Comparison of ENCODE assay signal across 10 cellular contexts in the genomic region with DNA sequence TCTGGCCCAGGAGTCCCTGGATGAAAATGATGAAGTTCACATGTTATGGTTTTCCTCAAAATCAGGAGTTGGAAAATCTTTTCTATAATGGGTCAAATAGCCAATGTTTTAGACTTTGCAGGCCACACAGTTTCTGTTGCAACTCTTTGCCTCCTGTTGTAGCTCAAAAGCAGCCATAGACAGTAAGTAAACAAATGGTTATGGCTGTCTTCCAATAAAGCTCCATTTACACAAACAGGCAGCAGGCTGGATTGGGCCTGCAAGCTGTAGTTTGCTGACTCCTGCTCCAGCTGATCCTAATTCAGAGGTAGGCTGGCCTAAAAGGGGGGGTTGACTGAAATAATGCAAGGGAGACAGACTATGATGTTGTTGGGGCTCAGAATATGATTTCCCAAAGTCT. TPM values are rescaled to one million over a fixed set of nuclear protein-coding genes. Genes with fewer than 3 reads are reported as not detected.
DNase-seq lines count a peak whose midpoint lies in the region; ATAC-seq and TF ChIP-seq lines count a peak whose summit lies in the region.
"Had no signal": no experiment of that assay in that cellular context is flagged by ENCODE, and none has a peak within 500 bp of the region (broad histone marks: within the 10 kb centered on the region; RNA-seq: fewer than 3 reads in every experiment).

No MANE protein-coding gene starts in this region.

- H3K9me3 Mint-ChIP-seq in glutamatergic neuron (ENCODE audit: unreplicated experiment): peaks cover 10% of the 10 kb centered on the region

- no peak overlapping the region for H3K4ac ChIP-seq in mesendoderm (ENCODE audit: low read depth, low read length)

- H3K79me2 ChIP-seq in mesendoderm (ENCODE audit: control insufficient read depth, insufficient read depth, low read length): no peaks in the 10 kb centered on the region

- H3K56ac ChIP-seq in mesendoderm (ENCODE audit: low read length): no peak overlapping the region

- no peaks in the 10 kb centered on the region for H3K79me1 ChIP-seq in mesendoderm (ENCODE audit: low read length)

- no peak overlapping the region for H4K5ac ChIP-seq in mesendoderm (ENCODE audit: low read length)

- peak; percentile 2 for DNase-seq in NCI-H510A treated with DMSO at 0.1 percent for 48 hours (lab: John Stamatoyannopoulos, UW)
- no peak for DNase-seq in NCI-H510A (lab: John Stamatoyannopoulos, UW)
- DNase-seq in amniotic epithelial cell (ENCODE audit: low read depth): peak; percentile 91
- DNase-seq in left lung: no peak
- DNase-seq in uterus: peak in 1 of 2 donors; percentile 42
- no peak for DNase-seq in glutamatergic neuron
- no peak for DNase-seq in putamen (ENCODE audit: low spot score)
- DNase-seq in mesendoderm: no peak
- DNase-seq: ACHN had no signal

- H3K4me3 ChIP-seq in left lung: no peak overlapping the region
- H3K4me3 ChIP-seq in uterus: no peak overlapping the region
- H3K4me3 ChIP-seq in mesendoderm (ENCODE audit: low read length): no peak overlapping the region

- H3K4me2 ChIP-seq in mesendoderm (ENCODE audit: low read length): no peak overlapping the region

- H4K8ac ChIP-seq in mesendoderm (ENCODE audit: low read depth, low read length): no peak overlapping the region

- H3K4me1 ChIP-seq in left lung (peaks cover 6 to 13% of the 10 kb centered on the region in 2 donors), uterus (peaks cover 0 to 23% of the 10 kb centered on the region in 2 donors), mesendoderm (ENCODE audit: control insufficient read depth, low read depth, low read length) (peaks cover 13% of the 10 kb centered on the region)

- H3K36me3 ChIP-seq in left lung: no peaks in the 10 kb centered on the region
- no peaks in the 10 kb centered on the region for H3K36me3 ChIP-seq in uterus
- H3K36me3 ChIP-seq in mesendoderm (ENCODE audit: control insufficient read depth, insufficient read depth, low read length): no peaks in the 10 kb centered on the region

- H3K23ac ChIP-seq in mesendoderm (ENCODE audit: low read length): no peak overlapping the region

- no peak overlapping the region for H2BK5ac ChIP-seq in mesendoderm (ENCODE audit: low read length)

- peaks cover 70% of the 10 kb centered on the region for H3K4me1 Mint-ChIP-seq in glutamatergic neuron (ENCODE audit: low read depth, unreplicated experiment)

- intact Hi-C loops in left lung (cut with DNase I): no loop called here
- intact Hi-C loops in uterus (cut with DNase I; ENCODE audit: low total_unique reads): no loop called here

- H3K4me3 Mint-ChIP-seq in glutamatergic neuron (ENCODE audit: unreplicated experiment): no peak overlapping the region

- H3K27ac ChIP-seq in left lung (peak overlapping the region in 1 of 2 donors; percentile 46), uterus (peak overlapping the region; percentile 61 to 83), mesendoderm (ENCODE audit: low read depth, low read length) (no peak overlapping the region)

- no peak overlapping the region for H2AK5ac ChIP-seq in mesendoderm (ENCODE audit: low read length)

- no peak overlapping the region for H2BK120ac ChIP-seq in mesendoderm (ENCODE audit: low read depth, low read length)

- no peak for TF ChIP-seq CTCF in left lung (IDR thresholded peaks at IDR 0.05)
- no peak for TF ChIP-seq CTCF in uterus (IDR thresholded peaks at IDR 0.05)
- no peak for TF ChIP-seq CTCF in glutamatergic neuron (IDR thresholded peaks at IDR 0.05; ENCODE audit: partially characterized antibody, unreplicated experiment)

- H3K27me3 ChIP-seq in left lung (no peaks in the 10 kb centered on the region), uterus (no peaks in the 10 kb centered on the region), mesendoderm (ENCODE audit: insufficient read depth, low read length, poor library complexity) (no peaks in the 10 kb centered on the region)

- H2BK15ac ChIP-seq in mesendoderm (replicated peaks; ENCODE audit: low read depth): no peak overlapping the region

- H3K18ac ChIP-seq in mesendoderm (ENCODE audit: low read length): no peak overlapping the region

- no peak for TF ChIP-seq POLR2A in uterus (IDR thresholded peaks at IDR 0.05)

- H3K9ac ChIP-seq in mesendoderm (ENCODE audit: low read length): no peak overlapping the region

- peaks cover 2% of the 10 kb centered on the region for H3K27me3 Mint-ChIP-seq in glutamatergic neuron (ENCODE audit: unreplicated experiment)

- ATAC-seq in left lung: peak; percentile 72

- H3K27ac Mint-ChIP-seq in glutamatergic neuron (ENCODE audit: unreplicated experiment): no peak overlapping the region

- no peaks in the 10 kb centered on the region for H3K36me3 Mint-ChIP-seq in glutamatergic neuron (ENCODE audit: unreplicated experiment)

- H3K9me3 ChIP-seq in left lung (no peaks in the 10 kb centered on the region), uterus (no peaks in the 10 kb centered on the region)

RNA-seq across cellular contexts. Expression of a gene that starts 33.0 kb away (rescaled TPM):
- 1 to 10 TPM; 3.3 to 3.6 TPM for total RNA-seq in left lung
- 10 to 100 TPM in 3 of 4 donors, not detected in 1; 18.0 to 47.2 (median 30.7) TPM for total RNA-seq in uterus
- 1.5 TPM for total RNA-seq in glutamatergic neuron (ENCODE audit: unreplicated experiment)
- polyA plus RNA-seq in mesendoderm (2013, experiment 1 of 2): 0.11 TPM
- polyA plus RNA-seq in mesendoderm (2013, experiment 2 of 2): 0.04 TPM
- total RNA-seq: dermis microvascular lymphatic vessel endothelial cell had no signal

Comparison
In these comparisons a context has a peak if more than half of its experiments do, and no peak if none do; other contexts are left out.
1. DNase-seq: peak in NCI-H510A treated with DMSO at 0.1 percent for 48 hours (single experiment) and amniotic epithelial cell (single experiment); none in NCI-H510A (single experiment), left lung (0 of 2), glutamatergic neuron (single experiment), putamen (single experiment) and mesendoderm (single experiment).